ENCODE assay signal across 36 cellular contexts in the genomic region with DNA sequence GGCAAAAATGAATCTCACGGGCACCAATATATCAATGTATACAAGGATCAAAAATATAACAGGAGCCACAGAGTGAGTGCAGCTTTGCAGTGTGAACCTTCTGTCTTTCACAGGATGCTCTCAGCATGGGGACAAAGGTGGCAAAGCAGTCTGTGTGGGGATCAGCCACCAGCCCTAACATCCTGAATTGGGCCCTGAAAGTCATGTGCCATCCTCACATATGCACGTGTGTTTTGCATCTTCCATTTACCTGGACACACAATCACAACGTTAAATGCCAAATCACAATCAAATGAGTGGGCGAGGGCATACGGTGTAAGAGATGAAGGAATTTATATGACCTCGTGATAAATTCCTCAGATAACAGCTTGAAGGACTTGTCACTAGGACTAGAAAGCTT. TPM values are rescaled to one million over a fixed set of nuclear protein-coding genes. Genes with fewer than 3 reads are reported as not detected.
"Had no signal": no experiment of that assay in that cellular context is flagged by ENCODE, and none has a peak within 500 bp of the region (broad histone marks: within the 10 kb centered on the region; RNA-seq: fewer than 3 reads in every experiment).

No MANE protein-coding gene starts in this region.

- H3K4me2 ChIP-seq: neural progenitor cell, smooth muscle cell had no signal

- H3K27me3 ChIP-seq: neural progenitor cell, ovary, spleen, stomach, thyroid gland, tibial nerve, upper lobe of right lung, uterus had no signal

- H3K9me3 ChIP-seq: ovary, psoas muscle, stomach, thoracic aorta, thyroid gland, tibial nerve, upper lobe of right lung, uterus had no signal

- H3K4me1 ChIP-seq: parathyroid adenoma, psoas muscle, spleen, stomach, thyroid gland, tibial nerve, upper lobe of right lung, uterus had no signal

- H3K4me3 Mint-ChIP-seq: naive thymus-derived CD4-positive, alpha-beta T cell; natural killer cell; nephron; neural progenitor cell; stimulated activated naive B cell treated with anti-CD40 and anti-IgM and Interleukin-4, amounts not matched to agents 10 μg/mL and 1 μg/mL and 100 μg/mL, for 72 hours; stimulated activated naive CD8-positive, alpha-beta T cell treated with anti-CD3 and anti-CD28 coated beads, Interleukin-15, Interleukin-2, amounts not matched to agents 100 ng/mL and 50 ng/mL, for 24 hours; type B pancreatic cell had no signal

- H3K36me3 Mint-ChIP-seq: naive thymus-derived CD4-positive, alpha-beta T cell; natural killer cell; neural progenitor cell; stimulated activated naive B cell treated with anti-CD40 and anti-IgM and Interleukin-4, amounts not matched to agents 10 μg/mL and 1 μg/mL and 100 μg/mL, for 72 hours; type B pancreatic cell had no signal

- H3K9ac ChIP-seq: neural progenitor cell, parathyroid adenoma had no signal

- H2AFZ ChIP-seq: neural progenitor cell, parathyroid adenoma had no signal

- ATAC-seq: naive thymus-derived CD4-positive, alpha-beta T cell; natural killer cell; psoas muscle; right cardiac atrium; sciatic nerve; stimulated activated naive B cell treated with anti-CD40 and anti-IgM and Interleukin-4, amounts not matched to agents 10 μg/mL and 1 μg/mL and 100 μg/mL, for 72 hours; upper lobe of right lung had no signal

- H3K27ac Mint-ChIP-seq: naive thymus-derived CD4-positive, alpha-beta T cell; natural killer cell; nephron; neural progenitor cell; progenitor cell of endocrine pancreas; stimulated activated naive B cell treated with anti-CD40 and anti-IgM and Interleukin-4, amounts not matched to agents 10 μg/mL and 1 μg/mL and 100 μg/mL, for 72 hours; stimulated activated naive CD8-positive, alpha-beta T cell treated with anti-CD3 and anti-CD28 coated beads, Interleukin-15, Interleukin-2, amounts not matched to agents 100 ng/mL and 50 ng/mL, for 24 hours; type B pancreatic cell had no signal

- H3K4me1 Mint-ChIP-seq: naive thymus-derived CD4-positive, alpha-beta T cell; natural killer cell; nephron; stimulated activated naive B cell treated with anti-CD40 and anti-IgM and Interleukin-4, amounts not matched to agents 10 μg/mL and 1 μg/mL and 100 μg/mL, for 72 hours had no signal

- H3K27me3 Mint-ChIP-seq: naive thymus-derived CD4-positive, alpha-beta T cell; progenitor cell of endocrine pancreas; stimulated activated naive B cell treated with anti-CD40 and anti-IgM and Interleukin-4, amounts not matched to agents 10 μg/mL and 1 μg/mL and 100 μg/mL, for 72 hours; stimulated activated naive CD8-positive, alpha-beta T cell treated with anti-CD3 and anti-CD28 coated beads, Interleukin-15, Interleukin-2, amounts not matched to agents 100 ng/mL and 50 ng/mL, for 24 hours; type B pancreatic cell had no signal

- H3K36me3 ChIP-seq: neural progenitor cell, ovary, spleen, stomach, thoracic aorta, thyroid gland, tibial nerve, upper lobe of right lung, uterus had no signal

- H3K79me2 ChIP-seq: parathyroid adenoma had no signal

- H3K9me3 Mint-ChIP-seq: nephron; stimulated activated naive CD8-positive, alpha-beta T cell treated with anti-CD3 and anti-CD28 coated beads, Interleukin-15, Interleukin-2, amounts not matched to agents 100 ng/mL and 50 ng/mL, for 24 hours; type B pancreatic cell had no signal

- H3K27ac ChIP-seq: neural progenitor cell, ovary, parathyroid adenoma, psoas muscle, skin epidermis, spleen, stomach, thoracic aorta, thyroid gland, tibial nerve, upper lobe of right lung, uterus had no signal

- H3K4me3 ChIP-seq: neural progenitor cell, ovary, psoas muscle, skin epidermis, smooth muscle cell, spleen, stomach, thoracic aorta, thyroid gland, tibial nerve, upper lobe of right lung, uterus had no signal

- DNase-seq: naive thymus-derived CD4-positive, alpha-beta T cell; natural killer cell; occipital lobe; ovary; posterior cingulate gyrus; psoas muscle; right cardiac atrium; spleen; stimulated activated CD4-positive, alpha-beta T cell treated with anti-CD3 and anti-CD28 coated beads, Interleukin-12 subunit alpha, Interleukin-12 subunit beta, amount 100 ng/mL, for 4 hours; stimulated activated CD4-positive, alpha-beta T cell treated with anti-CD3 and anti-CD28 coated beads, Interleukin-1b, Interleukin-23, amount 100 ng/mL, for 48 hours; stimulated activated CD4-positive, alpha-beta T cell treated with anti-CD3 and anti-CD28 coated beads, Interleukin-4, amount 100 ng/mL, for 1 hour; stimulated activated CD4-positive, alpha-beta T cell treated with anti-CD3 and anti-CD28 coated beads, Interleukin-4, amount 100 ng/mL, for 4 hours; stimulated activated CD8-positive, alpha-beta memory T cell treated with anti-CD3 and anti-CD28 coated beads, Interleukin-4, amount 100 ng/mL, for 48 hours; stimulated activated naive B cell treated with anti-CD40 and anti-IgM and Interleukin-4, amounts not matched to agents 10 μg/mL and 1 μg/mL and 100 μg/mL, for 72 hours; stimulated activated naive CD4-positive, alpha-beta T cell treated with Interleukin-2 at 50 U/mL for 16 hours; stomach; thyroid gland; upper lobe of right lung; uterus had no signal

RNA-seq across cellular contexts. Expression of a gene that starts 6.5 kb away (rescaled TPM):
- total RNA-seq: naive thymus-derived CD4-positive, alpha-beta T cell; natural killer cell; occipital lobe; osteoblast; ovary; progenitor cell of endocrine pancreas; psoas muscle; renal cortical epithelial cell; right cardiac atrium; sciatic nerve; smooth muscle cell; spleen; stomach; subcutaneous adipose tissue; temporal lobe; thoracic aorta; thyroid gland; tibial nerve; upper lobe of right lung; urinary bladder; uterus had no signal
- polyA plus RNA-seq: naive thymus-derived CD4-positive, alpha-beta T cell; neural cell; ovary; psoas muscle; right cardiac atrium; smooth muscle cell; spleen; stomach; urinary bladder had no signal
